In the genomic region with DNA sequence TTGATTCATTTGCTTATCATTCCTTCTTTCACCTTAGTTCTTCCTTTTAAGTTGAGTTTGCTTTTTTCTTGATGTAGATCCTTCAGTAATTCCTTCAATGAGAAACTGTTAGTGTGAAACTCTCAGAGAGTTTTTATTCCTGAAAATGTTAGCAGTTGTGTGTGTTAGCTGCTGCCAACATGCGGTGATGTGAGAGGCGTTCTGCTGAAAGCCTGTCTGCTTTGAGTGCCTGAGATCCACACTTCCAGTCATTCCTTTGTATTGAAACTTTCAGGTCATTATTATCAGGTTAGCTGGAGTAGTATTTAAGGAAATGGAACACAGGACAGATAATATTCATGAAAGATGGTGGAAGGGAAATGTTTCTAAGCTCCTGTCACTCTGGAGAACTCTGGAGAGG, we compare ENCODE assay signal across 1 cellular context.
TF ChIP-seq lines count a peak whose summit lies in the region.

No MANE protein-coding gene starts in this region.

TF ChIP-seq in K562, 482 proteins besides CTCF, POLR2A, EP300 and RAD21 (continued from another document):
- TF ChIP-seq, protein P1, sequence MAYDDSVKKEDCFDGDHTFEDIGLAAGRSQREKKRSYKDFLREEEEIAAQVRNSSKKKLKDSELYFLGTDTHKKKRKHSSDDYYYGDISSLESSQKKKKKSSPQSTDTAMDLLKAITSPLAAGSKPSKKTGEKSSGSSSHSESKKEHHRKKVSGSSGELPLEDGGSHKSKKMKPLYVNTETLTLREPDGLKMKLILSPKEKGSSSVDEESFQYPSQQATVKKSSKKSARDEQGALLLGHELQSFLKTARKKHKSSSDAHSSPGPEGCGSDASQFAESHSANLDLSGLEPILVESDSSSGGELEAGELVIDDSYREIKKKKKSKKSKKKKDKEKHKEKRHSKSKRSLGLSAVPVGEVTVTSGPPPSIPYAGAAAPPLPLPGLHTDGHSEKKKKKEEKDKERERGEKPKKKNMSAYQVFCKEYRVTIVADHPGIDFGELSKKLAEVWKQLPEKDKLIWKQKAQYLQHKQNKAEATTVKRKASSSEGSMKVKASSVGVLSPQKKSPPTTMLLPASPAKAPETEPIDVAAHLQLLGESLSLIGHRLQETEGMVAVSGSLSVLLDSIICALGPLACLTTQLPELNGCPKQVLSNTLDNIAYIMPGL (CRISPR knock-in tag; IDR thresholded peaks at IDR 0.05): no peak
- TF ChIP-seq, protein P2, sequence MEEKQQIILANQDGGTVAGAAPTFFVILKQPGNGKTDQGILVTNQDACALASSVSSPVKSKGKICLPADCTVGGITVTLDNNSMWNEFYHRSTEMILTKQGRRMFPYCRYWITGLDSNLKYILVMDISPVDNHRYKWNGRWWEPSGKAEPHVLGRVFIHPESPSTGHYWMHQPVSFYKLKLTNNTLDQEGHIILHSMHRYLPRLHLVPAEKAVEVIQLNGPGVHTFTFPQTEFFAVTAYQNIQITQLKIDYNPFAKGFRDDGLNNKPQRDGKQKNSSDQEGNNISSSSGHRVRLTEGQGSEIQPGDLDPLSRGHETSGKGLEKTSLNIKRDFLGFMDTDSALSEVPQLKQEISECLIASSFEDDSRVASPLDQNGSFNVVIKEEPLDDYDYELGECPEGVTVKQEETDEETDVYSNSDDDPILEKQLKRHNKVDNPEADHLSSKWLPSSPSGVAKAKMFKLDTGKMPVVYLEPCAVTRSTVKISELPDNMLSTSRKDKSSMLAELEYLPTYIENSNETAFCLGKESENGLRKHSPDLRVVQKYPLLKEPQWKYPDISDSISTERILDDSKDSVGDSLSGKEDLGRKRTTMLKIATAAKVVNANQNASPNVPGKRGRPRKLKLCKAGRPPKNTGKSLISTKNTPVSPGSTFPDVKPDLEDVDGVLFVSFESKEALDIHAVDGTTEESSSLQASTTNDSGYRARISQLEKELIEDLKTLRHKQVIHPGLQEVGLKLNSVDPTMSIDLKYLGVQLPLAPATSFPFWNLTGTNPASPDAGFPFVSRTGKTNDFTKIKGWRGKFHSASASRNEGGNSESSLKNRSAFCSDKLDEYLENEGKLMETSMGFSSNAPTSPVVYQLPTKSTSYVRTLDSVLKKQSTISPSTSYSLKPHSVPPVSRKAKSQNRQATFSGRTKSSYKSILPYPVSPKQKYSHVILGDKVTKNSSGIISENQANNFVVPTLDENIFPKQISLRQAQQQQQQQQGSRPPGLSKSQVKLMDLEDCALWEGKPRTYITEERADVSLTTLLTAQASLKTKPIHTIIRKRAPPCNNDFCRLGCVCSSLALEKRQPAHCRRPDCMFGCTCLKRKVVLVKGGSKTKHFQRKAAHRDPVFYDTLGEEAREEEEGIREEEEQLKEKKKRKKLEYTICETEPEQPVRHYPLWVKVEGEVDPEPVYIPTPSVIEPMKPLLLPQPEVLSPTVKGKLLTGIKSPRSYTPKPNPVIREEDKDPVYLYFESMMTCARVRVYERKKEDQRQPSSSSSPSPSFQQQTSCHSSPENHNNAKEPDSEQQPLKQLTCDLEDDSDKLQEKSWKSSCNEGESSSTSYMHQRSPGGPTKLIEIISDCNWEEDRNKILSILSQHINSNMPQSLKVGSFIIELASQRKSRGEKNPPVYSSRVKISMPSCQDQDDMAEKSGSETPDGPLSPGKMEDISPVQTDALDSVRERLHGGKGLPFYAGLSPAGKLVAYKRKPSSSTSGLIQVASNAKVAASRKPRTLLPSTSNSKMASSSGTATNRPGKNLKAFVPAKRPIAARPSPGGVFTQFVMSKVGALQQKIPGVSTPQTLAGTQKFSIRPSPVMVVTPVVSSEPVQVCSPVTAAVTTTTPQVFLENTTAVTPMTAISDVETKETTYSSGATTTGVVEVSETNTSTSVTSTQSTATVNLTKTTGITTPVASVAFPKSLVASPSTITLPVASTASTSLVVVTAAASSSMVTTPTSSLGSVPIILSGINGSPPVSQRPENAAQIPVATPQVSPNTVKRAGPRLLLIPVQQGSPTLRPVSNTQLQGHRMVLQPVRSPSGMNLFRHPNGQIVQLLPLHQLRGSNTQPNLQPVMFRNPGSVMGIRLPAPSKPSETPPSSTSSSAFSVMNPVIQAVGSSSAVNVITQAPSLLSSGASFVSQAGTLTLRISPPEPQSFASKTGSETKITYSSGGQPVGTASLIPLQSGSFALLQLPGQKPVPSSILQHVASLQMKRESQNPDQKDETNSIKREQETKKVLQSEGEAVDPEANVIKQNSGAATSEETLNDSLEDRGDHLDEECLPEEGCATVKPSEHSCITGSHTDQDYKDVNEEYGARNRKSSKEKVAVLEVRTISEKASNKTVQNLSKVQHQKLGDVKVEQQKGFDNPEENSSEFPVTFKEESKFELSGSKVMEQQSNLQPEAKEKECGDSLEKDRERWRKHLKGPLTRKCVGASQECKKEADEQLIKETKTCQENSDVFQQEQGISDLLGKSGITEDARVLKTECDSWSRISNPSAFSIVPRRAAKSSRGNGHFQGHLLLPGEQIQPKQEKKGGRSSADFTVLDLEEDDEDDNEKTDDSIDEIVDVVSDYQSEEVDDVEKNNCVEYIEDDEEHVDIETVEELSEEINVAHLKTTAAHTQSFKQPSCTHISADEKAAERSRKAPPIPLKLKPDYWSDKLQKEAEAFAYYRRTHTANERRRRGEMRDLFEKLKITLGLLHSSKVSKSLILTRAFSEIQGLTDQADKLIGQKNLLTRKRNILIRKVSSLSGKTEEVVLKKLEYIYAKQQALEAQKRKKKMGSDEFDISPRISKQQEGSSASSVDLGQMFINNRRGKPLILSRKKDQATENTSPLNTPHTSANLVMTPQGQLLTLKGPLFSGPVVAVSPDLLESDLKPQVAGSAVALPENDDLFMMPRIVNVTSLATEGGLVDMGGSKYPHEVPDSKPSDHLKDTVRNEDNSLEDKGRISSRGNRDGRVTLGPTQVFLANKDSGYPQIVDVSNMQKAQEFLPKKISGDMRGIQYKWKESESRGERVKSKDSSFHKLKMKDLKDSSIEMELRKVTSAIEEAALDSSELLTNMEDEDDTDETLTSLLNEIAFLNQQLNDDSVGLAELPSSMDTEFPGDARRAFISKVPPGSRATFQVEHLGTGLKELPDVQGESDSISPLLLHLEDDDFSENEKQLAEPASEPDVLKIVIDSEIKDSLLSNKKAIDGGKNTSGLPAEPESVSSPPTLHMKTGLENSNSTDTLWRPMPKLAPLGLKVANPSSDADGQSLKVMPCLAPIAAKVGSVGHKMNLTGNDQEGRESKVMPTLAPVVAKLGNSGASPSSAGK (IDR thresholded peaks at IDR 0.05): peak; percentile 25; the same call in 1 of the 2 replicates
